24 cellular contexts compared by ENCODE assay signal in the genomic region with DNA sequence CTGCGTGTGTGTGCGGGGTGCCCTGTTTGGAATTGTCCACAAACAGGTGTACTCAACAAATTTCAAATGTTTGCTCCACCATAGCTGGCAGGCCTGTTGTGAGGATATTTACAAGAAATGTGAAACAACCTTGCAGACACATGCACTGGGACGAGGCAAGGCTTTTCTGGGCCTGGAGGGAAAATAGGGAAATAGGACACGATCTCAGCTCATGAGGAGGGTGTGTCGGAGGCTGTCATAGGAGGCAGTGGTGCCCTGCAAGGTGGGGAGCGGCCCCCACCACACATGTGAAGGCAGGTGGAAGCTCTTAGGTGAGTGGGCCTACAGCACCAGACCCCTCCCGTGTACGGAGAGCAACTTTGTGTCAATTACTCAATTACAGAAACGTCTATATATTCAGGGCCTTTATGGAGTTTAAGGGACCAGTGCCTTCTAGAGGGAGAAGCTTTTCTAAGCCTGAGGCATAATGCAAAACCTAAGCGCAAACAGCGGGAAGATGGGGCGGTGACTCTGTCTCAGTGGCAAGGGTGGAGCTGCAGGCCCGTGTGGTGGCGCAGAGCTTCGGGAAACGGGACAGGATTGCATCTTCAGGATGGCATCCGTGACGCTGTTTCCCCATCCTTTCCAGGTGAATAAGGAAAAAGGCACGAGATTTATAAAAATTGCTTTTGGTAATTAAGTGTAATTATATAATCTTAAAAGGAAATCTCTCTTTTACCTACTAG.
"Had no signal": no experiment of that assay in that cellular context is flagged by ENCODE, and none has a peak within 500 bp of the region (broad histone marks: within the 10 kb centered on the region; RNA-seq: fewer than 3 reads in every experiment).

No MANE protein-coding gene starts in this region.

- H3K36me3 Mint-ChIP-seq: naive B cell had no signal

- H3K4me3 ChIP-seq: gastrocnemius medialis, hepatocyte, neural progenitor cell, tibial nerve had no signal

- H3K27ac Mint-ChIP-seq: activated CD4-positive, alpha-beta memory T cell treated with anti-CD3 and anti-CD28 coated beads for 36 hours; activated CD4-positive, alpha-beta T cell treated with anti-CD3 and anti-CD28 coated beads, Interleukin-2, amount 10 ng/mL, durations not matched to agents 24 days and 14 days; activated T-helper 1 cell treated with anti-CD3 and anti-CD28 coated beads, Interleukin-12 subunit alpha, Interleukin-12 subunit beta, Interleukin-2, Interleukin-4 antibody, amounts not matched to agents 30 ng/mL and 10 ng/mL and 1 ng/mL, durations not matched to agents 14 hours and 24 hours and 36 hours; dendritic cell treated with granulocyte-macrophage colony-stimulating factor and Interleukin-4, amounts not matched to agents 40 ng/mL and 50 ng/mL, for 4 days; naive B cell; neural progenitor cell had no signal

- H3K27me3 ChIP-seq: gastrocnemius medialis, hepatocyte, neural progenitor cell, tibial nerve had no signal

- H3K4me3 Mint-ChIP-seq: activated CD4-positive, alpha-beta memory T cell treated with anti-CD3 and anti-CD28 coated beads for 36 hours; activated CD4-positive, alpha-beta T cell treated with anti-CD3 and anti-CD28 coated beads, Interleukin-2, amount 10 ng/mL, durations not matched to agents 24 days and 14 days; activated T-helper 1 cell treated with anti-CD3 and anti-CD28 coated beads, Interleukin-12 subunit alpha, Interleukin-12 subunit beta, Interleukin-2, Interleukin-4 antibody, amounts not matched to agents 30 ng/mL and 10 ng/mL and 1 ng/mL, durations not matched to agents 14 hours and 24 hours and 36 hours; dendritic cell treated with granulocyte-macrophage colony-stimulating factor and Interleukin-4, amounts not matched to agents 40 ng/mL and 50 ng/mL, for 4 days; naive B cell; neural progenitor cell had no signal

- H3K9me3 ChIP-seq: gastrocnemius medialis, tibial nerve had no signal

- DNase-seq: activated CD4-positive, alpha-beta memory T cell treated with anti-CD3 and anti-CD28 coated beads for 36 hours; activated CD4-positive, alpha-beta T cell treated with anti-CD3 and anti-CD28 coated beads, Interleukin-2, amount 10 ng/mL, durations not matched to agents 24 days and 14 days; activated CD4-positive, CD25-positive, alpha-beta regulatory T cell treated with anti-CD3 and anti-CD28 coated beads, Interleukin-2, amount 50 U/mL, for 72 hours; activated effector memory CD4-positive, alpha-beta T cell treated with anti-CD3 and anti-CD28 coated beads, Interleukin-2, amount 50 U/mL, for 16 hours; activated naive CD4-positive, alpha-beta T cell treated with anti-CD3 and anti-CD28 coated beads, Interleukin-2, amount 50 U/mL, for 16 hours; activated T-cell treated with anti-CD3 and anti-CD28 coated beads, Interleukin-2, amount 50 U/mL, for 1 hour; amniotic stem cell; caudate nucleus; effector CD4-positive, alpha-beta T cell; gastrocnemius medialis; glutamatergic neuron; left cardiac atrium; left ventricle myocardium superior; naive B cell; occipital lobe; stimulated activated CD4-positive, alpha-beta T cell treated with anti-CD3 and anti-CD28 coated beads, Interleukin-2, amount 100 ng/mL, for 48 hours; stimulated activated naive CD4-positive, alpha-beta T cell treated with Interleukin-2 at 50 U/mL for 16 hours; T-helper 2 cell had no signal

- H3K4me1 ChIP-seq: neural progenitor cell had no signal

- H3K36me3 ChIP-seq: gastrocnemius medialis, neural progenitor cell had no signal

- H3K4me1 Mint-ChIP-seq: naive B cell had no signal

- H3K9me3 Mint-ChIP-seq: activated CD4-positive, alpha-beta memory T cell treated with anti-CD3 and anti-CD28 coated beads for 36 hours; activated T-helper 1 cell treated with anti-CD3 and anti-CD28 coated beads, Interleukin-12 subunit alpha, Interleukin-12 subunit beta, Interleukin-2, Interleukin-4 antibody, amounts not matched to agents 30 ng/mL and 10 ng/mL and 1 ng/mL, durations not matched to agents 14 hours and 24 hours and 36 hours; dendritic cell treated with granulocyte-macrophage colony-stimulating factor and Interleukin-4, amounts not matched to agents 40 ng/mL and 50 ng/mL, for 4 days had no signal

- H3K27ac ChIP-seq: gastrocnemius medialis, hepatocyte, neural progenitor cell, tibial nerve had no signal

- ATAC-seq: gastrocnemius medialis, left cardiac atrium, left ventricle myocardium superior, right cardiac atrium had no signal

- H3K27me3 Mint-ChIP-seq: activated CD4-positive, alpha-beta memory T cell treated with anti-CD3 and anti-CD28 coated beads for 36 hours; activated CD4-positive, alpha-beta T cell treated with anti-CD3 and anti-CD28 coated beads, Interleukin-2, amount 10 ng/mL, durations not matched to agents 24 days and 14 days; dendritic cell treated with granulocyte-macrophage colony-stimulating factor and Interleukin-4, amounts not matched to agents 40 ng/mL and 50 ng/mL, for 4 days; naive B cell had no signal
